26 cellular contexts compared by ENCODE assay signal in genomic region chr3:176570992-176571391, GRCh38.
"Had no signal": no experiment of that assay in that cellular context is flagged by ENCODE, and none has a peak within 500 bp of the region (broad histone marks: within the 10 kb centered on the region; RNA-seq: fewer than 3 reads in every experiment).

No MANE protein-coding gene starts in this region.

- H3K79me2 ChIP-seq: hepatocyte had no signal

- H3K4me2 ChIP-seq: hepatocyte had no signal

- H3K36me3 ChIP-seq: colonic mucosa, esophagus muscularis mucosa, esophagus squamous epithelium, gastrocnemius medialis, gastroesophageal sphincter, heart left ventricle, heart right ventricle had no signal

- H3K9me3 ChIP-seq: colonic mucosa, esophagus muscularis mucosa, esophagus squamous epithelium, gastrocnemius medialis, gastroesophageal sphincter, heart left ventricle, heart right ventricle had no signal

- H3K4me1 ChIP-seq: colonic mucosa, esophagus muscularis mucosa, esophagus squamous epithelium, foreskin keratinocyte, gastrocnemius medialis, gastroesophageal sphincter, heart left ventricle, heart right ventricle had no signal

- H3K4me3 ChIP-seq: colonic mucosa, coronary artery, dorsolateral prefrontal cortex, esophagus muscularis mucosa, esophagus squamous epithelium, gastrocnemius medialis, gastroesophageal sphincter, heart left ventricle, heart right ventricle, hepatocyte had no signal

- H3K4me1 Mint-ChIP-seq: endodermal cell had no signal

- H3K4me3 Mint-ChIP-seq: dendritic cell treated with granulocyte-macrophage colony-stimulating factor and Interleukin-4, amounts not matched to agents 40 ng/mL and 50 ng/mL, for 4 days; effector memory CD8-positive, alpha-beta T cell; endodermal cell had no signal

- H3K27ac Mint-ChIP-seq: dendritic cell treated with granulocyte-macrophage colony-stimulating factor and Interleukin-4, amounts not matched to agents 40 ng/mL and 50 ng/mL, for 4 days; effector memory CD8-positive, alpha-beta T cell; endodermal cell had no signal

- H3K27me3 ChIP-seq: colonic mucosa, dorsolateral prefrontal cortex, esophagus muscularis mucosa, esophagus squamous epithelium, foreskin keratinocyte, gastrocnemius medialis, gastroesophageal sphincter, heart left ventricle, heart right ventricle, hepatocyte had no signal

- H3K27ac ChIP-seq: colonic mucosa, coronary artery, dorsolateral prefrontal cortex, epithelial cell of prostate, esophagus muscularis mucosa, esophagus squamous epithelium, foreskin keratinocyte, gastrocnemius medialis, gastroesophageal sphincter, heart left ventricle, heart right ventricle, hepatocyte had no signal

- H3K27me3 Mint-ChIP-seq: dendritic cell treated with granulocyte-macrophage colony-stimulating factor and Interleukin-4, amounts not matched to agents 40 ng/mL and 50 ng/mL, for 4 days; effector memory CD8-positive, alpha-beta T cell had no signal

- ATAC-seq: effector memory CD8-positive, alpha-beta T cell; esophagus mucosa; foreskin keratinocyte; gastrocnemius medialis; gastroesophageal sphincter; heart left ventricle; heart right ventricle had no signal

- H2AFZ ChIP-seq: hepatocyte had no signal

- DNase-seq: colonic mucosa; cortex of kidney; dermis blood vessel endothelial cell; dorsolateral prefrontal cortex; effector CD4-positive, alpha-beta T cell; effector CD8-positive, alpha-beta T cell; effector memory CD4-positive, alpha-beta T cell; effector memory CD8-positive, alpha-beta T cell; endodermal cell; erythroblast; esophagus squamous epithelium; foreskin fibroblast; foreskin keratinocyte; foreskin melanocyte; gastrocnemius medialis; glutamatergic neuron; head of caudate nucleus; heart left ventricle; heart right ventricle had no signal
